ENCODE assay signal across 1 cellular context in the genomic region with DNA sequence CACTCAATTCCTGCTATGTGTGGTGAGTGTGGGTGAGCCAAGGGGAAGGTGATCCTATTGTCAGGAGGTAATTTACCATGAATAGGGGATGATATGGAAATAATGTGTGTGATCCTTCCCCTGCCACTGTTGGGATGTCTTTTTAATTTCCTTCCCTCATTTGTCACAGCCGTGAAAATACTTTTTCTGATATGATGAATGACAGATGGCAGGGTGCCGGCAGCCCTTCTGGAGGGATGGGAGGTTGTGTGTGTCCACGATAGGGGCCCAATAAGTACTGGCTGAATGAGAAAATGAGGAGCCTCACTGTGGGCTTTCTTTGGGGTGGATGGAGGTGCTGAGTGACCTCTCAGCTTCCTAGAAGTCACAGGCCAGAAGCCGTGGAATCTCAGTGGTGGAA.
TF ChIP-seq lines count a peak whose summit lies in the region.

No MANE protein-coding gene starts in this region.

TF ChIP-seq in K562, 482 proteins besides CTCF, POLR2A, EP300 and RAD21 (continued from another document):
- TF ChIP-seq, protein P1, sequence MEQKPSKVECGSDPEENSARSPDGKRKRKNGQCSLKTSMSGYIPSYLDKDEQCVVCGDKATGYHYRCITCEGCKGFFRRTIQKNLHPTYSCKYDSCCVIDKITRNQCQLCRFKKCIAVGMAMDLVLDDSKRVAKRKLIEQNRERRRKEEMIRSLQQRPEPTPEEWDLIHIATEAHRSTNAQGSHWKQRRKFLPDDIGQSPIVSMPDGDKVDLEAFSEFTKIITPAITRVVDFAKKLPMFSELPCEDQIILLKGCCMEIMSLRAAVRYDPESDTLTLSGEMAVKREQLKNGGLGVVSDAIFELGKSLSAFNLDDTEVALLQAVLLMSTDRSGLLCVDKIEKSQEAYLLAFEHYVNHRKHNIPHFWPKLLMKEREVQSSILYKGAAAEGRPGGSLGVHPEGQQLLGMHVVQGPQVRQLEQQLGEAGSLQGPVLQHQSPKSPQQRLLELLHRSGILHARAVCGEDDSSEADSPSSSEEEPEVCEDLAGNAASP (IDR thresholded peaks at IDR 0.05) = no peak
- TF ChIP-seq, protein P2, sequence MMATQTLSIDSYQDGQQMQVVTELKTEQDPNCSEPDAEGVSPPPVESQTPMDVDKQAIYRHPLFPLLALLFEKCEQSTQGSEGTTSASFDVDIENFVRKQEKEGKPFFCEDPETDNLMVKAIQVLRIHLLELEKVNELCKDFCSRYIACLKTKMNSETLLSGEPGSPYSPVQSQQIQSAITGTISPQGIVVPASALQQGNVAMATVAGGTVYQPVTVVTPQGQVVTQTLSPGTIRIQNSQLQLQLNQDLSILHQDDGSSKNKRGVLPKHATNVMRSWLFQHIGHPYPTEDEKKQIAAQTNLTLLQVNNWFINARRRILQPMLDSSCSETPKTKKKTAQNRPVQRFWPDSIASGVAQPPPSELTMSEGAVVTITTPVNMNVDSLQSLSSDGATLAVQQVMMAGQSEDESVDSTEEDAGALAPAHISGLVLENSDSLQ (IDR thresholded peaks at IDR 0.05) = peak; percentile 41; the same call in 1 of the 2 replicates
- TF ChIP-seq, protein P3, sequence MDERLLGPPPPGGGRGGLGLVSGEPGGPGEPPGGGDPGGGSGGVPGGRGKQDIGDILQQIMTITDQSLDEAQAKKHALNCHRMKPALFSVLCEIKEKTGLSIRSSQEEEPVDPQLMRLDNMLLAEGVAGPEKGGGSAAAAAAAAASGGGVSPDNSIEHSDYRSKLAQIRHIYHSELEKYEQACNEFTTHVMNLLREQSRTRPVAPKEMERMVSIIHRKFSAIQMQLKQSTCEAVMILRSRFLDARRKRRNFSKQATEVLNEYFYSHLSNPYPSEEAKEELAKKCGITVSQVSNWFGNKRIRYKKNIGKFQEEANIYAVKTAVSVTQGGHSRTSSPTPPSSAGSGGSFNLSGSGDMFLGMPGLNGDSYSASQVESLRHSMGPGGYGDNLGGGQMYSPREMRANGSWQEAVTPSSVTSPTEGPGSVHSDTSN (CRISPR knock-in tag; IDR thresholded peaks at IDR 0.05; ENCODE audit: low read depth) = no peak
- TF ChIP-seq, protein P3 (tag; conservative IDR thresholded peaks at IDR 0.05; ENCODE audit: low read depth) = peak; percentile 58
- no peak for TF ChIP-seq MYNN (IDR thresholded peaks at IDR 0.05)
- no peak for TF ChIP-seq MYNN (CRISPR knock-in tag; IDR thresholded peaks at IDR 0.05)
- no peak for TF ChIP-seq GABPB2 (CRISPR knock-in tag; conservative IDR thresholded peaks at IDR 0.05)
